ENCODE assay signal across 18 cellular contexts in genomic region chr15:90822204-90822955, GRCh38.
"Had no signal": no experiment of that assay in that cellular context is flagged by ENCODE, and none has a peak within 500 bp of the region (broad histone marks: within the 10 kb centered on the region; RNA-seq: fewer than 3 reads in every experiment).

No MANE protein-coding gene starts in this region.

- H3K27me3 Mint-ChIP-seq: activated naive CD4-positive, alpha-beta T cell treated with anti-CD3 and anti-CD28 coated beads, Interleukin-2, amount 50 U/mL, for 24 hours; stimulated activated naive B cell treated with anti-CD40 and anti-IgM and Interleukin-4, amounts not matched to agents 10 μg/mL and 1 μg/mL and 100 μg/mL, for 72 hours had no signal

- H3K36me3 Mint-ChIP-seq: activated naive CD4-positive, alpha-beta T cell treated with anti-CD3 and anti-CD28 coated beads, Interleukin-2, amount 50 U/mL, for 24 hours; stimulated activated naive B cell treated with anti-CD40 and anti-IgM and Interleukin-4, amounts not matched to agents 10 μg/mL and 1 μg/mL and 100 μg/mL, for 72 hours had no signal

- ATAC-seq: left lung; sciatic nerve; SK-N-SH treated with all-trans-retinoic acid at 6 μM for 48 hours; stimulated activated naive B cell treated with anti-CD40 and anti-IgM and Interleukin-4, amounts not matched to agents 10 μg/mL and 1 μg/mL and 100 μg/mL, for 72 hours had no signal

- DNase-seq: amniotic stem cell; central memory CD4-positive, alpha-beta T cell; effector CD4-positive, alpha-beta T cell; foreskin fibroblast; hippocampal formation; kidney; left lung; nephron progenitor cell; SHP77 treated with DMSO at 0.1 percent for 48 hours; stimulated activated CD4-positive, alpha-beta T cell treated with anti-CD3 and anti-CD28 coated beads, Interleukin-1b, Interleukin-23, amount 100 ng/mL, for 48 hours; stimulated activated naive B cell treated with anti-CD40 and anti-IgM and Interleukin-4, amounts not matched to agents 10 μg/mL and 1 μg/mL and 100 μg/mL, for 72 hours; substantia nigra; transverse colon had no signal

- H3K27me3 ChIP-seq: left lung, transverse colon, vagina had no signal

- FAIRE-seq: kidney had no signal

- H3K9me3 Mint-ChIP-seq: activated naive CD4-positive, alpha-beta T cell treated with anti-CD3 and anti-CD28 coated beads, Interleukin-2, amount 50 U/mL, for 24 hours had no signal

- H3K27ac ChIP-seq: coronary artery, left lung, vagina had no signal

- H3K36me3 ChIP-seq: left lung, transverse colon, vagina had no signal

- H3K4me1 ChIP-seq: vagina had no signal

- H3K4me3 Mint-ChIP-seq: activated naive CD4-positive, alpha-beta T cell treated with anti-CD3 and anti-CD28 coated beads, Interleukin-2, amount 50 U/mL, for 24 hours; nephron progenitor cell; stimulated activated naive B cell treated with anti-CD40 and anti-IgM and Interleukin-4, amounts not matched to agents 10 μg/mL and 1 μg/mL and 100 μg/mL, for 72 hours had no signal

- H3K27ac Mint-ChIP-seq: activated naive CD4-positive, alpha-beta T cell treated with anti-CD3 and anti-CD28 coated beads, Interleukin-2, amount 50 U/mL, for 24 hours; nephron progenitor cell; stimulated activated naive B cell treated with anti-CD40 and anti-IgM and Interleukin-4, amounts not matched to agents 10 μg/mL and 1 μg/mL and 100 μg/mL, for 72 hours had no signal

- H3K9me3 ChIP-seq: left lung, transverse colon, vagina had no signal

- H3K4me3 ChIP-seq: coronary artery, left lung, transverse colon, vagina had no signal
